Comparison of ENCODE assay signal across 8 cellular contexts in genomic region chr20:17958326-17959256, GRCh38. TPM values are rescaled to one million over a fixed set of nuclear protein-coding genes. Genes with fewer than 3 reads are reported as not detected.
DNase-seq lines count a peak whose midpoint lies in the region; ATAC-seq and TF ChIP-seq lines count a peak whose summit lies in the region.

No MANE protein-coding gene starts in this region.

- CTCF ChIA-PET in MCF 10A (lab: Yijun Ruan, JAX) (interaction anchor here (0.7 to 4.1 kb wide), 26 partner anchors 9 to 1850 kb away, joined by 3 to 56 read pairs (median 4); partner anchors contain the start of genes KAT14, MGME1 and PET117), mammary epithelial cell (lab: Charles Lee; ENCODE audit: low non-redundant PET) (interaction anchor here (0.6 kb wide), 2 partner anchors 37 to 89 kb away, joined by 4 to 9 read pairs; no protein-coding TSS in a partner anchor)

- peaks cover 25% of the 10 kb centered on the region for H4K20me1 ChIP-seq in mammary epithelial cell (ENCODE audit: insufficient read depth, low read length)

- peaks cover 100% of the 10 kb centered on the region for H3K79me2 ChIP-seq in mammary epithelial cell (ENCODE audit: insufficient read depth, low read length)

- H3K4me1 Mint-ChIP-seq in MCF 10A (ENCODE audit: insufficient read depth, unreplicated experiment) = peaks cover 33% of the 10 kb centered on the region
- peaks cover 64% of the 10 kb centered on the region for H3K4me1 Mint-ChIP-seq in activated naive CD8-positive, alpha-beta T cell treated with anti-CD3 and anti-CD28 coated beads, Interleukin-2, amount 10 ng/mL, durations not matched to agents 7 days and 5 days

- no peaks in the 10 kb centered on the region for H3K27me3 ChIP-seq in mammary epithelial cell (ENCODE audit: insufficient read depth, low read length)
- H3K27me3 ChIP-seq in upper lobe of left lung = no peaks in the 10 kb centered on the region

- H3K9me3 Mint-ChIP-seq in MCF 10A (ENCODE audit: unreplicated experiment) = no peaks in the 10 kb centered on the region
- no peaks in the 10 kb centered on the region for H3K9me3 Mint-ChIP-seq in activated naive CD8-positive, alpha-beta T cell treated with anti-CD3 and anti-CD28 coated beads, Interleukin-2, amount 10 ng/mL, durations not matched to agents 7 days and 5 days

- H3K27ac ChIP-seq in mammary epithelial cell (ENCODE audit: insufficient read depth, low read depth, low read length) (no peak overlapping the region), upper lobe of left lung (peak overlapping the region; percentile 66 to 74 (median 73))

- H3K27ac Mint-ChIP-seq in MCF 10A (ENCODE audit: low read depth, unreplicated experiment) = peak overlapping the region; percentile 82
- peak overlapping the region; percentile 59 for H3K27ac Mint-ChIP-seq in activated naive CD8-positive, alpha-beta T cell treated with anti-CD3 and anti-CD28 coated beads, Interleukin-2, amount 10 ng/mL, durations not matched to agents 7 days and 5 days

- no peak overlapping the region for H3K4me2 ChIP-seq in mammary epithelial cell (ENCODE audit: insufficient read depth, low read depth, low read length)

- H3K36me3 ChIP-seq in mammary epithelial cell (ENCODE audit: insufficient read depth, low read length) = peaks cover 29% of the 10 kb centered on the region
- H3K36me3 ChIP-seq in upper lobe of left lung = peaks cover 0 to 26% (median 10%) of the 10 kb centered on the region in 4 donors

- WGBS in mammary epithelial cell (ENCODE audit: low coverage, missing lambda C conversion rate) = 80% methylated on average over 5 of the region's 5 CpGs
- WGBS in upper lobe of left lung, 2 donors = 30 to 39% methylated on average over 5 of the region's 5 CpGs

- no peaks in the 10 kb centered on the region for H3K27me3 Mint-ChIP-seq in MCF 10A (ENCODE audit: insufficient read depth, unreplicated experiment)
- H3K27me3 Mint-ChIP-seq in activated naive CD8-positive, alpha-beta T cell treated with anti-CD3 and anti-CD28 coated beads, Interleukin-2, amount 10 ng/mL, durations not matched to agents 7 days and 5 days = no peaks in the 10 kb centered on the region

- intact Hi-C loops in MCF 10A (cut with micrococcal nuclease) = no loop called here
- intact Hi-C loops in mammary epithelial cell (cut with micrococcal nuclease) = loop anchor here (2.0 kb wide), 1 partner anchor 38 kb away; no protein-coding TSS in a partner anchor
- intact Hi-C loops in left colon (cut with DNase I, micrococcal nuclease) = no loop called here

- POLR2A ChIA-PET in MCF 10A (lab: Yijun Ruan, JAX) = interaction anchor here (0.6 to 8.7 kb wide), 23 partner anchors 10 to 538 kb away, joined by 3 to 139 read pairs (median 4); partner anchors contain the start of genes KAT14, MGME1, OVOL2 and PET117
- POLR2A ChIA-PET in activated naive CD8-positive, alpha-beta T cell treated with anti-CD3 and anti-CD28 coated beads, Interleukin-2, amount 10 ng/mL, durations not matched to agents 7 days and 5 days (lab: Charles Lee) = interaction anchor here (6.8 kb wide), 1 partner anchor 9 kb away, joined by 73 read pairs; the partner anchor contains the start of genes MGME1 and SNX5

- H3K4me1 ChIP-seq in mammary epithelial cell (ENCODE audit: insufficient read depth, low read length) (peaks cover 37% of the 10 kb centered on the region), upper lobe of left lung (peaks cover 50 to 93% (median 73%) of the 10 kb centered on the region in 4 donors)

- H2AFZ ChIP-seq in mammary epithelial cell (ENCODE audit: low read depth, low read length) = no peak overlapping the region

- H3K4me3 Mint-ChIP-seq in MCF 10A (ENCODE audit: unreplicated experiment) = no peak overlapping the region
- peak overlapping the region; percentile 31 for H3K4me3 Mint-ChIP-seq in activated naive CD8-positive, alpha-beta T cell treated with anti-CD3 and anti-CD28 coated beads, Interleukin-2, amount 10 ng/mL, durations not matched to agents 7 days and 5 days

- DNase-seq in MCF 10A (ENCODE audit: unreplicated experiment) (no peak), mammary epithelial cell (no peak), left colon (no peak), upper lobe of left lung (no peak)
- DNase-seq in activated naive CD8-positive, alpha-beta T cell treated with anti-CD3 and anti-CD28 coated beads, Interleukin-2, amount 10 ng/mL, durations not matched to agents 7 days and 5 days = no peak

- peaks cover 75% of the 10 kb centered on the region for H3K36me3 Mint-ChIP-seq in MCF 10A (ENCODE audit: insufficient read depth, unreplicated experiment)
- peaks cover 33% of the 10 kb centered on the region for H3K36me3 Mint-ChIP-seq in activated naive CD8-positive, alpha-beta T cell treated with anti-CD3 and anti-CD28 coated beads, Interleukin-2, amount 10 ng/mL, durations not matched to agents 7 days and 5 days

- H3K4me3 ChIP-seq in mammary epithelial cell (replicated peaks in 1 of 3; ENCODE audit: insufficient read depth in 1 of 3, low read depth in 2 of 3, low read length in 3 of 3) (no peak overlapping the region), upper lobe of left lung (no peak overlapping the region)

- H3K9me3 ChIP-seq in mammary epithelial cell (replicated peaks; ENCODE audit: insufficient read depth, low read length) (no peaks in the 10 kb centered on the region), upper lobe of left lung (no peaks in the 10 kb centered on the region)

- no peak for TF ChIP-seq CTCF in MCF 10A (IDR thresholded peaks at IDR 0.05; ENCODE audit: unreplicated experiment)
- TF ChIP-seq CTCF in mammary epithelial cell (conservative IDR thresholded peaks at IDR 0.05 in 1 of 2, IDR thresholded peaks at IDR 0.05 in 1 of 2; ENCODE audit: extremely low read depth in 1 of 2, insufficient read depth in 1 of 2, low read depth in 1 of 2, low read length in 2 of 2) = no peak
- TF ChIP-seq CTCF in upper lobe of left lung (IDR thresholded peaks at IDR 0.05) = peak in 2 of 6 experiments; percentile 4 to 24

- in situ Hi-C loops in mammary epithelial cell (cut with MboI; ENCODE audit: low sequenced_read_pairs in 2 of 2) = loop anchor here in 1 of 2 donors (25.0 kb wide), 2 partner anchors 329 to 446 kb away; partner anchors contain the start of gene ZNF133

- H3K9ac ChIP-seq in mammary epithelial cell (ENCODE audit: insufficient read depth, low read length) = no peak overlapping the region

- ATAC-seq in activated naive CD8-positive, alpha-beta T cell treated with anti-CD3 and anti-CD28 coated beads, Interleukin-2, amount 10 ng/mL, durations not matched to agents 7 days and 5 days (ENCODE audit: low read depth) = no peak
- peak; percentile 78 for ATAC-seq in left colon
- ATAC-seq in upper lobe of left lung (ENCODE audit: low FRiP score in 2 of 2) = no peak
- no peak for ATAC-seq in GM19035 (IDR thresholded peaks at IDR 0.05; ENCODE audit: unreplicated experiment)
- no peak for ATAC-seq in HG02970 (IDR thresholded peaks at IDR 0.05; ENCODE audit: low FRiP score, unreplicated experiment)
- ATAC-seq in HG03469 (IDR thresholded peaks at IDR 0.05; ENCODE audit: unreplicated experiment) = no peak

- TF ChIP-seq POLR2A in upper lobe of left lung (IDR thresholded peaks at IDR 0.05) = no peak

- BruUV-seq in MCF 10A (replicated peaks; lab: Mats Ljungman, UMichigan) (no TSS peak), mammary epithelial cell (replicated peaks; lab: Mats Ljungman, UMichigan) (no TSS peak)

- no peak for TF ChIP-seq EP300 in upper lobe of left lung (IDR thresholded peaks at IDR 0.05)

- dilution Hi-C loops in mammary epithelial cell (cut with HindIII; ENCODE audit: low sequenced_read_pairs) = loop anchor here (5.0 kb wide), 2 partner anchors 56 to 326 kb away; no protein-coding TSS in a partner anchor

RNA-seq across cellular contexts. Expression of gene SNX5, which starts 10.0 kb away (rescaled TPM):
- total RNA-seq in MCF 10A (2022) = 108 and 170 TPM in 2 replicates
- 100 to 1,000 TPM in 1 of 2 donors, 10 to 100 TPM in 1; 68.0 to 137 TPM for total RNA-seq in mammary epithelial cell
- 91.8 TPM for polyA plus RNA-seq in mammary epithelial cell
- polyA minus RNA-seq in mammary epithelial cell = 93.1 TPM
- total RNA-seq in activated naive CD8-positive, alpha-beta T cell treated with anti-CD3 and anti-CD28 coated beads, Interleukin-2, amount 10 ng/mL, durations not matched to agents 7 days and 5 days = 100 to 1,000 TPM; 127 to 131 TPM
- total RNA-seq in left colon = 10 to 100 TPM; 95.3 to 98.4 TPM
- 100 to 1,000 TPM in 4 of 6 donors, 10 to 100 TPM in 2; 72.0 to 177 (median 111) TPM for total RNA-seq in upper lobe of left lung

RNA-seq across cellular contexts. Expression of gene MGME1, which starts 10.2 kb away (rescaled TPM):
- total RNA-seq in MCF 10A (2022) (18.0 and 24.0 TPM in 2 replicates), mammary epithelial cell (10 to 100 TPM; 15.8 to 36.2 TPM), left colon (10 to 100 TPM; 17.1 to 22.0 TPM), upper lobe of left lung (10 to 100 TPM in 5 of 6 donors, 1 to 10 TPM in 1; 9.4 to 22.0 (median 13.3) TPM)
- polyA plus RNA-seq in mammary epithelial cell = 22.4 TPM
- 12.3 TPM for polyA minus RNA-seq in mammary epithelial cell
- total RNA-seq in activated naive CD8-positive, alpha-beta T cell treated with anti-CD3 and anti-CD28 coated beads, Interleukin-2, amount 10 ng/mL, durations not matched to agents 7 days and 5 days = 10 to 100 TPM; 32.2 to 37.5 TPM
